22 cellular contexts compared by ENCODE assay signal in the genomic region with DNA sequence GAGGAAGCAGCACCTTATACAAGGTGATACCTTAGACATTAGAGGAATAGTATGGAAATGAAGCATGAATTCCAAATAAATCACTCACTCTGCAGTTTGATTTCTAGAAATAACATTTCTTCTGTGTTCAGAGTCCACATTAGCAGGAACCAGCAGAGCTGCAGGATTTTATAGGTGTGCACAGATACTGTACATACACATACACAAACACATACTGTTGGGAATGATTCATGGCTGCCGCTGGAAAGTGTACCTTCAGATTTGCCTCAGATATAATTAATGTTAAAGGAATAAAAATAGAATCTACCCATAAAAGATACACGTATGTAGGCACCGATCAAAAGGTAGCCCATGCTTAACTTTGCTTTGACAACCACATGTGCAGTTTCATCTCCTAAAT.
DNase-seq lines count a peak whose midpoint lies in the region; ATAC-seq and TF ChIP-seq lines count a peak whose summit lies in the region.
"Had no signal": no experiment of that assay in that cellular context is flagged by ENCODE, and none has a peak within 500 bp of the region (broad histone marks: within the 10 kb centered on the region; RNA-seq: fewer than 3 reads in every experiment).

No MANE protein-coding gene starts in this region.

- no TSS peak for BruUV-seq in Panc1 (replicated peaks; lab: Mats Ljungman, UMichigan)

- H3K9me3 Mint-ChIP-seq in neural progenitor cell = peaks cover 6% of the 10 kb centered on the region
- H3K9me3 Mint-ChIP-seq: GM23338 had no signal

- H3K27me3 Mint-ChIP-seq in neural progenitor cell (ENCODE audit: insufficient read depth, low read depth) = no peaks in the 10 kb centered on the region
- H3K27me3 Mint-ChIP-seq: CD4-positive, alpha-beta memory T cell had no signal

- H3K4me2 ChIP-seq in SK-N-SH (no peak overlapping the region), neural progenitor cell (no peak overlapping the region)
- H3K4me2 ChIP-seq: A549, GM23338 had no signal

- H3K4me1 ChIP-seq in SK-N-SH (ENCODE audit: control insufficient read depth in 1 of 2, insufficient read depth in 2 of 2, low read depth in 1 of 2, low read length in 1 of 2) (no peaks in the 10 kb centered on the region), Panc1 (ENCODE audit: control insufficient read depth, insufficient read depth, low read length) (peaks cover 8% of the 10 kb centered on the region; the same call in 1 of the 2 replicates), neural progenitor cell (peaks cover 30% of the 10 kb centered on the region), BE2C (no peaks in the 10 kb centered on the region)
- H3K4me1 ChIP-seq: A549 had no signal

- peak overlapping the region; percentile 28 for H3K27ac Mint-ChIP-seq in neural progenitor cell
- H3K27ac Mint-ChIP-seq: CD4-positive, alpha-beta memory T cell; GM23338; H9 had no signal

- POLR2A ChIA-PET in SK-N-SH (lab: Yijun Ruan, JAX) (no interaction called here), Panc1 (lab: Charles Lee) (no interaction called here)

- DNase-seq in SK-N-SH (no peak), Panc1 (ENCODE audit: low read depth, low spot score) (no peak), left colon (no peak), neural progenitor cell (ENCODE audit: low spot score) (no peak), BE2C (no peak), foreskin melanocyte (no peak)
- DNase-seq: ACHN; AML-193; C1 segment of cervical spinal cord; Calu3; CD4-positive, alpha-beta memory T cell; COR-L47; DMS53; DMS79 treated with DMSO at 0.1 percent for 48 hours; GF-D8; H9 had no signal

- no peak for TF ChIP-seq RAD21 in SK-N-SH (IDR thresholded peaks at IDR 0.05; ENCODE audit: low read length)

- 0 out of 2 replicates have a peak overlapping the region, but pooled peaks have one; percentile 6 for H2AFZ ChIP-seq in SK-N-SH (ENCODE audit: low read depth)
- no peak overlapping the region for H2AFZ ChIP-seq in neural progenitor cell (replicated peaks)
- H2AFZ ChIP-seq: GM23338 had no signal

- 82% methylated on average over 3 of the region's 3 CpGs for WGBS in SK-N-SH (ENCODE audit: low lambda C conversion rate)

- H3K9me2 ChIP-seq in SK-N-SH = no peaks in the 10 kb centered on the region

- H3K9ac ChIP-seq in SK-N-SH (no peak overlapping the region), neural progenitor cell (no peak overlapping the region)

- CTCF ChIA-PET in SK-N-SH (lab: Yijun Ruan, JAX) = no interaction called here
- CTCF ChIA-PET in Panc1 (lab: Charles Lee) = no interaction called here

- H3K27me3 ChIP-seq in SK-N-SH (ENCODE audit: insufficient read depth) (no peaks in the 10 kb centered on the region), Panc1 (ENCODE audit: control insufficient read depth, insufficient read depth, low read length) (no peaks in the 10 kb centered on the region), neural progenitor cell (no peaks in the 10 kb centered on the region), BE2C (no peaks in the 10 kb centered on the region)

- H3K79me2 ChIP-seq in SK-N-SH (ENCODE audit: insufficient read depth) (no peaks in the 10 kb centered on the region), neural progenitor cell (ENCODE audit: low read depth) (no peaks in the 10 kb centered on the region)

- H3F3A ChIP-seq in SK-N-SH (replicated peaks; ENCODE audit: insufficient read depth) (no peaks in the 10 kb centered on the region), neural progenitor cell (ENCODE audit: low read depth) (peaks cover 25% of the 10 kb centered on the region)

- H3K36me3 Mint-ChIP-seq in neural progenitor cell = peaks cover 1% of the 10 kb centered on the region
- H3K36me3 Mint-ChIP-seq: CD4-positive, alpha-beta memory T cell had no signal

- no peaks in the 10 kb centered on the region for H3K36me3 ChIP-seq in SK-N-SH (replicated peaks in 1 of 2; ENCODE audit: control insufficient read depth in 1 of 2, insufficient read depth in 2 of 2, low read length in 1 of 2)
- no peaks in the 10 kb centered on the region for H3K36me3 ChIP-seq in Panc1 (ENCODE audit: control insufficient read depth, insufficient read depth, low read length)
- no peaks in the 10 kb centered on the region for H3K36me3 ChIP-seq in neural progenitor cell
- no peaks in the 10 kb centered on the region for H3K36me3 ChIP-seq in BE2C

- TF ChIP-seq CTCF in SK-N-SH (IDR thresholded peaks at IDR 0.05) (no peak), Panc1 (IDR thresholded peaks at IDR 0.05) (no peak), neural progenitor cell (IDR thresholded peaks at IDR 0.05) (no peak), BE2C (IDR thresholded peaks at IDR 0.05; ENCODE audit: low read depth, low read length) (no peak)

- no peak overlapping the region for H3K4me3 ChIP-seq in SK-N-SH (ENCODE audit: low read depth in 2 of 2, low read length in 1 of 2)
- no peak overlapping the region for H3K4me3 ChIP-seq in Panc1 (ENCODE audit: low read depth in 2 of 2, low read length in 2 of 2)
- H3K4me3 ChIP-seq in neural progenitor cell = no peak overlapping the region
- H3K4me3 ChIP-seq in BE2C (ENCODE audit: low read depth, low read length) = no peak overlapping the region
- H3K4me3 ChIP-seq: A549, GM23338 had no signal

- TF ChIP-seq EP300 in SK-N-SH (IDR thresholded peaks at IDR 0.05; ENCODE audit: borderline replicate concordance in 1 of 2, low read depth in 1 of 2, low read length in 1 of 2) = no peak

- H4K20me1 ChIP-seq in SK-N-SH (ENCODE audit: insufficient read depth) (no peaks in the 10 kb centered on the region), neural progenitor cell (ENCODE audit: low read depth) (no peaks in the 10 kb centered on the region)

- intact Hi-C loops in Panc1 (cut with micrococcal nuclease; ENCODE audit: unreplicated experiment) (no loop called here), left colon (cut with DNase I, micrococcal nuclease) (no loop called here)

- no peak overlapping the region for H3K4me3 Mint-ChIP-seq in neural progenitor cell
- H3K4me3 Mint-ChIP-seq: CD4-positive, alpha-beta memory T cell; GM23338; H9 had no signal

- in situ Hi-C loops in Panc1 (cut with HindIII; ENCODE audit: low pct_unique_long_range_greater_than_20kb, low sequenced_read_pairs) = no loop called here

- ATAC-seq in SK-N-SH treated with all-trans-retinoic acid at 6 μM for 48 hours (no peak), Panc1 (no peak), left colon (peak; percentile 73), HG03342 (IDR thresholded peaks at IDR 0.05; ENCODE audit: unreplicated experiment) (no peak)
- ATAC-seq: A549, GM23338, HCT116 had no signal

- peaks cover 31% of the 10 kb centered on the region for H3K4me1 Mint-ChIP-seq in neural progenitor cell
- H3K4me1 Mint-ChIP-seq: CD4-positive, alpha-beta memory T cell had no signal

- H3K9me3 ChIP-seq in SK-N-SH (no peaks in the 10 kb centered on the region), Panc1 (ENCODE audit: control insufficient read depth, insufficient read depth, low read depth, low read length) (peaks cover 6% of the 10 kb centered on the region; the same call in 1 of the 2 replicates), neural progenitor cell (ENCODE audit: low read depth) (no peaks in the 10 kb centered on the region), BE2C (no peaks in the 10 kb centered on the region)
- H3K9me3 ChIP-seq: A549 had no signal

- H3K27ac ChIP-seq in SK-N-SH (ENCODE audit: low read depth in 2 of 2, low read length in 1 of 2) (no peak overlapping the region), Panc1 (ENCODE audit: low read length) (peak overlapping the region; percentile 56; the same call in 1 of the 2 replicates), neural progenitor cell (no peak overlapping the region)
- H3K27ac ChIP-seq: 22Rv1, A549 had no signal

TF ChIP-seq in SK-N-SH, 30 proteins besides CTCF, POLR2A, EP300 and RAD21:
- TF ChIP-seq TCF12 (IDR thresholded peaks at IDR 0.05) (no peak), TAF1 (IDR thresholded peaks at IDR 0.05; ENCODE audit: borderline replicate concordance, low read depth, low read length) (no peak), FOXM1 (IDR thresholded peaks at IDR 0.05; ENCODE audit: low read depth) (no peak), FOXJ3 (CRISPR knock-in tag; IDR thresholded peaks at IDR 0.05) (no peak), SIN3A (IDR thresholded peaks at IDR 0.05; ENCODE audit: borderline replicate concordance, low read depth, low read length) (no peak), GATA2 (CRISPR knock-in tag; IDR thresholded peaks at IDR 0.05) (no peak), MXI1 (IDR thresholded peaks at IDR 0.05; ENCODE audit: low read depth, low read length) (no peak)

TF ChIP-seq in SK-N-SH treated with all-trans-retinoic acid at 6 μM for 48 hours, 23 proteins besides CTCF, POLR2A, EP300 and RAD21 (continues in another document):
- TF ChIP-seq ZNF70 (CRISPR knock-in tag; IDR thresholded peaks at IDR 0.05) = no peak
- no peak for TF ChIP-seq BACH2 (CRISPR knock-in tag; IDR thresholded peaks at IDR 0.05; ENCODE audit: borderline replicate concordance)
- no peak for TF ChIP-seq ZFP3 (CRISPR knock-in tag; IDR thresholded peaks at IDR 0.05)
- no peak for TF ChIP-seq SNAI2 (CRISPR knock-in tag; IDR thresholded peaks at IDR 0.05)
- TF ChIP-seq TCF4 (CRISPR knock-in tag; IDR thresholded peaks at IDR 0.05; ENCODE audit: borderline replicate concordance) = no peak
- TF ChIP-seq, protein P1, sequence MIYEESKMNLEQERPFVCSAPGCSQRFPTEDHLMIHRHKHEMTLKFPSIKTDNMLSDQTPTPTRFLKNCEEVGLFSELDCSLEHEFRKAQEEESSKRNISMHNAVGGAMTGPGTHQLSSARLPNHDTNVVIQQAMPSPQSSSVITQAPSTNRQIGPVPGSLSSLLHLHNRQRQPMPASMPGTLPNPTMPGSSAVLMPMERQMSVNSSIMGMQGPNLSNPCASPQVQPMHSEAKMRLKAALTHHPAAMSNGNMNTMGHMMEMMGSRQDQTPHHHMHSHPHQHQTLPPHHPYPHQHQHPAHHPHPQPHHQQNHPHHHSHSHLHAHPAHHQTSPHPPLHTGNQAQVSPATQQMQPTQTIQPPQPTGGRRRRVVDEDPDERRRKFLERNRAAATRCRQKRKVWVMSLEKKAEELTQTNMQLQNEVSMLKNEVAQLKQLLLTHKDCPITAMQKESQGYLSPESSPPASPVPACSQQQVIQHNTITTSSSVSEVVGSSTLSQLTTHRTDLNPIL (CRISPR knock-in tag; IDR thresholded peaks at IDR 0.05; ENCODE audit: low read depth) = no peak
- TF ChIP-seq RARB (CRISPR knock-in tag; IDR thresholded peaks at IDR 0.05) = no peak
- no peak for TF ChIP-seq ISL1 (CRISPR knock-in tag; IDR thresholded peaks at IDR 0.05)
- no peak for TF ChIP-seq PPARA (CRISPR knock-in tag; IDR thresholded peaks at IDR 0.05; ENCODE audit: borderline replicate concordance)
- TF ChIP-seq GLIS3 (CRISPR knock-in tag; IDR thresholded peaks at IDR 0.05) = no peak
- TF ChIP-seq ZC3H10 (CRISPR knock-in tag; IDR thresholded peaks at IDR 0.05) = no peak
- no peak for TF ChIP-seq OSR1 (CRISPR knock-in tag; IDR thresholded peaks at IDR 0.05)
- TF ChIP-seq CSDC2 (CRISPR knock-in tag; IDR thresholded peaks at IDR 0.05) = no peak
- no peak for TF ChIP-seq ZNF565 (CRISPR knock-in tag; conservative IDR thresholded peaks at IDR 0.05; ENCODE audit: low read depth)
